Comparison of ENCODE assay signal across 2 cellular contexts in genomic region chr19:12364391-12365093, GRCh38.
TF ChIP-seq lines count a peak whose summit lies in the region.

No MANE protein-coding gene starts in this region.

TF ChIP-seq in GM23338, 12 proteins besides CTCF, POLR2A, EP300 and RAD21 (continued from another document):
- TF ChIP-seq ZNF462 (CRISPR knock-in tag; IDR thresholded peaks at IDR 0.05) (no peak), ZNF331 (CRISPR knock-in tag; IDR thresholded peaks at IDR 0.05; ENCODE audit: low read depth) (no peak), EZH2phosphoT487 (IDR thresholded peaks at IDR 0.05; ENCODE audit: unreplicated experiment) (no peak), POLR2AphosphoS5 (IDR thresholded peaks at IDR 0.05; ENCODE audit: low read depth) (no peak)
- TF ChIP-seq, protein P1, sequence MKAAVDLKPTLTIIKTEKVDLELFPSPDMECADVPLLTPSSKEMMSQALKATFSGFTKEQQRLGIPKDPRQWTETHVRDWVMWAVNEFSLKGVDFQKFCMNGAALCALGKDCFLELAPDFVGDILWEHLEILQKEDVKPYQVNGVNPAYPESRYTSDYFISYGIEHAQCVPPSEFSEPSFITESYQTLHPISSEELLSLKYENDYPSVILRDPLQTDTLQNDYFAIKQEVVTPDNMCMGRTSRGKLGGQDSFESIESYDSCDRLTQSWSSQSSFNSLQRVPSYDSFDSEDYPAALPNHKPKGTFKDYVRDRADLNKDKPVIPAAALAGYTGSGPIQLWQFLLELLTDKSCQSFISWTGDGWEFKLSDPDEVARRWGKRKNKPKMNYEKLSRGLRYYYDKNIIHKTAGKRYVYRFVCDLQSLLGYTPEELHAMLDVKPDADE (IDR thresholded peaks at IDR 0.05) = no peak

TF ChIP-seq in WTC11, 78 proteins besides CTCF, POLR2A, EP300 and RAD21 (continued from another document):
- TF ChIP-seq, protein P2, sequence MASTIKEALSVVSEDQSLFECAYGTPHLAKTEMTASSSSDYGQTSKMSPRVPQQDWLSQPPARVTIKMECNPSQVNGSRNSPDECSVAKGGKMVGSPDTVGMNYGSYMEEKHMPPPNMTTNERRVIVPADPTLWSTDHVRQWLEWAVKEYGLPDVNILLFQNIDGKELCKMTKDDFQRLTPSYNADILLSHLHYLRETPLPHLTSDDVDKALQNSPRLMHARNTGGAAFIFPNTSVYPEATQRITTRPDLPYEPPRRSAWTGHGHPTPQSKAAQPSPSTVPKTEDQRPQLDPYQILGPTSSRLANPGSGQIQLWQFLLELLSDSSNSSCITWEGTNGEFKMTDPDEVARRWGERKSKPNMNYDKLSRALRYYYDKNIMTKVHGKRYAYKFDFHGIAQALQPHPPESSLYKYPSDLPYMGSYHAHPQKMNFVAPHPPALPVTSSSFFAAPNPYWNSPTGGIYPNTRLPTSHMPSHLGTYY (CRISPR knock-in tag; IDR thresholded peaks at IDR 0.05) = no peak
- no peak for TF ChIP-seq NFATC4 (CRISPR knock-in tag; IDR thresholded peaks at IDR 0.05)
- TF ChIP-seq OVOL2 (CRISPR knock-in tag; IDR thresholded peaks at IDR 0.05; ENCODE audit: borderline replicate concordance) = no peak
